13 cellular contexts compared by ENCODE assay signal in the genomic region with DNA sequence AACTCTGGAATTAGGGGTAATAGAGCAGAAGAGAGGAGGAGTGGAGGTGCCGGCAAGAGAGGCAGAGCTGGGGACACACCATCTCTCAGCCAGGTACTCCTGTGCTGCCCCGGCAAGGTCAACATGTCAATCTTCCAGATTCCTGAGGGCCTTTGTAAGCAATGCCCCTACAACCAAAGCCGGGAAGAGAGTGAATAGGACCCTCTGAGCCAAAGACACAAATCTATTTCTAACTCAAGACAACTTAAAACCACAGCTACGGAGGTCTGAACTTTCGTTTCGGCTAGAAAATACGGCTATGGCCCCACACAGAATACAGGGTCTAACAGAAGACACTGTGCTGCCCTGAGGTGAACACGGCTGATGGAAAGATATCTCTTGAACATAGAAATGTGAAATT.
DNase-seq lines count a peak whose midpoint lies in the region; ATAC-seq, FAIRE-seq and TF ChIP-seq lines count a peak whose summit lies in the region.
"Had no signal": no experiment of that assay in that cellular context is flagged by ENCODE, and none has a peak within 500 bp of the region (broad histone marks: within the 10 kb centered on the region; RNA-seq: fewer than 3 reads in every experiment).

No MANE protein-coding gene starts in this region.

- in situ Hi-C loops in GM12878 (cut with MboI) = no loop called here

- 71% methylated on average over 8 of the region's 8 CpGs for WGBS in GM12878 (ENCODE audit: insufficient coverage, insufficient replicate concordance, low lambda C conversion rate, missing lambda C conversion rate)

- H3K36me3 ChIP-seq in BLaER1 treated with 17β-estradiol and CSF1 and Interleukin-3, amounts not matched to agents 10 nM and 100 nM = peaks cover 0 to 24% (median 6%) of the 10 kb centered on the region in 11 experiments; a peak in 9 of 22 replicates
- H3K36me3 ChIP-seq in KOPT-K1 (ENCODE audit: insufficient read depth, low read length) = peaks cover 8% of the 10 kb centered on the region; the same call in 1 of the 2 replicates
- H3K36me3 ChIP-seq in GM12878 (ENCODE audit: control insufficient read depth in 2 of 2, insufficient read depth in 2 of 2, low read length in 1 of 2) = no peaks in the 10 kb centered on the region
- H3K36me3 ChIP-seq: gastroesophageal sphincter, right atrium auricular region had no signal

- RAD21 ChIA-PET in GM12878 (lab: Charles Lee; ENCODE audit: unreplicated experiment) = interaction anchor here (0.8 to 1.3 kb wide), 2 partner anchors 57 to 83 kb away, joined by 4 read pairs; no protein-coding TSS in a partner anchor

- no peak for TF ChIP-seq EP300 in GM12878 (IDR thresholded peaks at IDR 0.05; ENCODE audit: borderline replicate concordance in 1 of 2, control insufficient read depth in 1 of 2, low read depth in 2 of 2, low read length in 2 of 2)

- peaks cover 7% of the 10 kb centered on the region for H3K36me3 Mint-ChIP-seq in nephron (ENCODE audit: low read depth)

- H3K79me2 ChIP-seq in GM12878 (ENCODE audit: control insufficient read depth, insufficient read depth, low read length) = no peaks in the 10 kb centered on the region

- peak overlapping the region; percentile 72 to 86 (median 80) for H3K9ac ChIP-seq in BLaER1 treated with 17β-estradiol and CSF1 and Interleukin-3, amounts not matched to agents 10 nM and 100 nM
- H3K9ac ChIP-seq in GM12878 (ENCODE audit: control insufficient read depth, insufficient read depth, low read length) = no peak overlapping the region

- no peaks in the 10 kb centered on the region for H3K9me3 ChIP-seq in BLaER1 treated with 17β-estradiol and CSF1 and Interleukin-3, amounts not matched to agents 10 nM and 100 nM (replicated peaks in 1 of 11)
- H3K9me3 ChIP-seq in KOPT-K1 (ENCODE audit: insufficient read depth, low read length, poor library complexity, severe bottlenecking) (no peaks in the 10 kb centered on the region), GM12878 (replicated peaks; ENCODE audit: control insufficient read depth, insufficient read depth, low read length) (no peaks in the 10 kb centered on the region)
- H3K9me3 ChIP-seq: gastroesophageal sphincter, right atrium auricular region had no signal

- no peak for TF ChIP-seq POLR2A in GM12878 (IDR thresholded peaks at IDR 0.05; ENCODE audit: low read depth, low read length)
- no peak for TF ChIP-seq POLR2A in GM18505 (IDR thresholded peaks at IDR 0.05; ENCODE audit: borderline replicate concordance, extremely low read depth, insufficient read depth, insufficient read length)
- TF ChIP-seq POLR2A in erythroblast (IDR thresholded peaks at IDR 0.05; ENCODE audit: low read length) = no peak

- peak; percentile 58 for ATAC-seq in GM12878
- no peak for ATAC-seq in HG02759 (IDR thresholded peaks at IDR 0.05; ENCODE audit: unreplicated experiment)
- ATAC-seq in GM18505 (IDR thresholded peaks at IDR 0.05; ENCODE audit: unreplicated experiment) = no peak
- ATAC-seq: gastroesophageal sphincter had no signal

- CTCF ChIA-PET in GM12878 (lab: Yijun Ruan, JAX) = interaction anchor here (0.7 to 1.1 kb wide), 3 partner anchors 50 to 105 kb away, joined by 3 to 4 read pairs (median 3); no protein-coding TSS in a partner anchor

- intact Hi-C loops in GM12878 (cut with micrococcal nuclease; ENCODE audit: unreplicated experiment) = loop anchor here (10.0 kb wide), 1 partner anchor 404 kb away; no protein-coding TSS in a partner anchor

- BruUV-seq in GM12878 (replicated peaks; lab: Mats Ljungman, UMichigan) = no TSS peak

- H3K4me2 ChIP-seq in BLaER1 treated with 17β-estradiol and CSF1 and Interleukin-3, amounts not matched to agents 10 nM and 100 nM = peak overlapping the region; percentile 84 to 99 (median 92)
- peak overlapping the region; percentile 43; the same call in 1 of the 2 replicates for H3K4me2 ChIP-seq in GM12878 (ENCODE audit: control insufficient read depth, insufficient read depth)

- H3K27ac Mint-ChIP-seq in nephron = peak overlapping the region; percentile 72 to 99 (median 97)

- TF ChIP-seq RAD21 in GM12878 (IDR thresholded peaks at IDR 0.05; ENCODE audit: insufficient read depth, low read depth, low read length) = no peak

- peaks cover 99 to 100% (median 100%) of the 10 kb centered on the region in 10 experiments for H3K4me1 ChIP-seq in BLaER1 treated with 17β-estradiol and CSF1 and Interleukin-3, amounts not matched to agents 10 nM and 100 nM
- H3K4me1 ChIP-seq in GM12878 (ENCODE audit: control insufficient read depth, insufficient read depth, low read length) = peaks cover 18% of the 10 kb centered on the region; the same call in 1 of the 2 replicates

- H4K20me1 ChIP-seq in BLaER1 treated with 17β-estradiol and CSF1 and Interleukin-3, amounts not matched to agents 10 nM and 100 nM = peaks cover 0 to 77% (median 0%) of the 10 kb centered on the region in 11 experiments; a peak in 7 of 22 replicates
- no peaks in the 10 kb centered on the region for H4K20me1 ChIP-seq in GM12878 (ENCODE audit: control insufficient read depth, insufficient read depth)

- H3K4me3 ChIP-seq in BLaER1 treated with 17β-estradiol and CSF1 and Interleukin-3, amounts not matched to agents 10 nM and 100 nM = peak overlapping the region; percentile 43 to 65 (median 52)
- H3K4me3 ChIP-seq in GM12878 = no peak overlapping the region
- H3K4me3 ChIP-seq: gastroesophageal sphincter, right atrium auricular region had no signal

- TF ChIP-seq CTCF in GM12878 (IDR thresholded peaks at IDR 0.05 in 2 of 3, conservative IDR thresholded peaks at IDR 0.05 in 1 of 3; ENCODE audit: control insufficient read depth in 2 of 3, extremely low read depth in 1 of 3, insufficient read depth in 1 of 3, low read depth in 3 of 3, low read length in 3 of 3) = no peak
- no peak for TF ChIP-seq CTCF in nephron (IDR thresholded peaks at IDR 0.05; ENCODE audit: unreplicated experiment in 3 of 3)

- POLR2A ChIA-PET in GM12878 (lab: Charles Lee) = interaction anchor here (1.2 kb wide), 1 partner anchor 66 kb away, joined by 7 read pairs; the partner anchor contains the start of gene SERINC5

- no peaks in the 10 kb centered on the region for H3K9me3 Mint-ChIP-seq in nephron

- H3K27ac ChIP-seq in BLaER1 treated with 17β-estradiol and CSF1 and Interleukin-3, amounts not matched to agents 10 nM and 100 nM = peak overlapping the region; percentile 41 to 95 (median 86); a peak in 21 of 22 replicates
- H3K27ac ChIP-seq in KOPT-K1 (ENCODE audit: low read depth, low read length, poor library complexity, severe bottlenecking) (peak overlapping the region; percentile 97), GM12878 (ENCODE audit: control insufficient read depth, insufficient read depth) (no peak overlapping the region)
- H3K27ac ChIP-seq: right atrium auricular region had no signal

- H2AFZ ChIP-seq in GM12878 (ENCODE audit: control insufficient read depth, low read depth, low read length) = no peak overlapping the region; the same call in 1 of the 2 replicates

- no peak for FAIRE-seq in GM12878 (lab: Jason Lieb, UNC)

- H3K4me3 Mint-ChIP-seq in nephron = peak overlapping the region in 2 of 3 experiments; percentile 4 to 63

- no peak for DNase-seq in GM12878 (ENCODE audit: low read depth, low spot score)
- DNase-seq in hippocampal formation (lab: John Stamatoyannopoulos, UW) = no peak
- no peak for DNase-seq in erythroblast (lab: John Stamatoyannopoulos, UW)
- DNase-seq: C1 segment of cervical spinal cord, MV-4-11, NCI-H526 treated with DMSO at 0.1 percent for 48 hours had no signal

- H3K4me1 Mint-ChIP-seq in nephron = peaks cover 68% of the 10 kb centered on the region

- H3K27me3 Mint-ChIP-seq in nephron (ENCODE audit: low read depth) = no peaks in the 10 kb centered on the region

- SMC1A ChIA-PET in GM12878 (lab: Charles Lee; ENCODE audit: uncharacterized antibody, unreplicated experiment) = interaction anchor here (0.8 to 1.5 kb wide), 7 partner anchors 57 to 97 kb away, joined by 3 to 6 read pairs (median 3); no protein-coding TSS in a partner anchor

- H3K27me3 ChIP-seq in BLaER1 treated with 17β-estradiol and CSF1 and Interleukin-3, amounts not matched to agents 10 nM and 100 nM = no peaks in the 10 kb centered on the region
- H3K27me3 ChIP-seq in GM12878 (replicated peaks in 1 of 2; ENCODE audit: control insufficient read depth in 2 of 2, insufficient read depth in 2 of 2, low read length in 1 of 2) = no peaks in the 10 kb centered on the region
- H3K27me3 ChIP-seq: gastroesophageal sphincter, right atrium auricular region had no signal

TF ChIP-seq in GM12878, 131 proteins besides CTCF, POLR2A, EP300 and RAD21 (continues in another document):
- TF ChIP-seq, protein P1, sequence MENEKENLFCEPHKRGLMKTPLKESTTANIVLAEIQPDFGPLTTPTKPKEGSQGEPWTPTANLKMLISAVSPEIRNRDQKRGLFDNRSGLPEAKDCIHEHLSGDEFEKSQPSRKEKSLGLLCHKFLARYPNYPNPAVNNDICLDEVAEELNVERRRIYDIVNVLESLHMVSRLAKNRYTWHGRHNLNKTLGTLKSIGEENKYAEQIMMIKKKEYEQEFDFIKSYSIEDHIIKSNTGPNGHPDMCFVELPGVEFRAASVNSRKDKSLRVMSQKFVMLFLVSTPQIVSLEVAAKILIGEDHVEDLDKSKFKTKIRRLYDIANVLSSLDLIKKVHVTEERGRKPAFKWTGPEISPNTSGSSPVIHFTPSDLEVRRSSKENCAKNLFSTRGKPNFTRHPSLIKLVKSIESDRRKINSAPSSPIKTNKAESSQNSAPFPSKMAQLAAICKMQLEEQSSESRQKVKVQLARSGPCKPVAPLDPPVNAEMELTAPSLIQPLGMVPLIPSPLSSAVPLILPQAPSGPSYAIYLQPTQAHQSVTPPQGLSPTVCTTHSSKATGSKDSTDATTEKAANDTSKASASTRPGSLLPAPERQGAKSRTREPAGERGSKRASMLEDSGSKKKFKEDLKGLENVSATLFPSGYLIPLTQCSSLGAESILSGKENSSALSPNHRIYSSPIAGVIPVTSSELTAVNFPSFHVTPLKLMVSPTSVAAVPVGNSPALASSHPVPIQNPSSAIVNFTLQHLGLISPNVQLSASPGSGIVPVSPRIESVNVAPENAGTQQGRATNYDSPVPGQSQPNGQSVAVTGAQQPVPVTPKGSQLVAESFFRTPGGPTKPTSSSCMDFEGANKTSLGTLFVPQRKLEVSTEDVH (IDR thresholded peaks at IDR 0.05; ENCODE audit: low read depth, partially characterized antibody) = no peak
- no peak for TF ChIP-seq ZZZ3 (IDR thresholded peaks at IDR 0.05; ENCODE audit: control insufficient read depth, insufficient read length, low read depth)
